29 cellular contexts compared by ENCODE assay signal in the genomic region with DNA sequence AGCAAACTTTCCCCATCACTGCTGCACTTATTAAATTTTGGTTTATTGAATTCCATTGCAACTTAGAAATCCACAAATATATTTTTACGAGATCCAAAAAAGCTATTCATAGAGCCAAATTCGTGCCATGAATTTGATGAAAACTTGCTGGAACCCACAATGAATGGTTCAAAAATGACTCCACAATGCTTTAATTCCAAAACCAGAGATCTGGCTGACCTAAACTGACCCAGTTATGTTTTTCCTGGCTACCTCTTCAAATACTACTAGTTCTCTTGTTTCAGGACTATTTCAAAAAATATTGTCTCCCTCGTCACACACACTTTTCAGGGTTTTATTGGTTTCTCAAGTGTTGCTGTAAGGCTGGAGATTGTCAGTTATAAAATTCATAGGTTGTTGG.
DNase-seq lines count a peak whose midpoint lies in the region; ATAC-seq and TF ChIP-seq lines count a peak whose summit lies in the region.
"Had no signal": no experiment of that assay in that cellular context is flagged by ENCODE, and none has a peak within 500 bp of the region (broad histone marks: within the 10 kb centered on the region; RNA-seq: fewer than 3 reads in every experiment).

No MANE protein-coding gene starts in this region.

- no peaks in the 10 kb centered on the region for H3K79me1 ChIP-seq in mesenchymal stem cell (replicated peaks; ENCODE audit: low read length, poor library complexity, severe bottlenecking)

- H4K91ac ChIP-seq in mesenchymal stem cell (ENCODE audit: low read length), result no peak overlapping the region

- ATAC-seq in GM18870 (IDR thresholded peaks at IDR 0.05; ENCODE audit: unreplicated experiment) (no peak), SK-N-SH treated with all-trans-retinoic acid at 6 μM for 48 hours (no peak)
- ATAC-seq: activated T-cell treated with anti-CD3 and anti-CD28 coated beads, Interleukin-2, amount 50 U/mL, for 72 hours; natural killer cell treated with Interleukin-12 subunit alpha and Interleukin-12 subunit beta and Interleukin-15 and Interleukin-18, amount 100 ng/mL, for 72 hours had no signal

- H3K9ac ChIP-seq in mesenchymal stem cell (ENCODE audit: low read length), result peak overlapping the region; percentile 4
- H3K9ac ChIP-seq: BLaER1 treated with 17β-estradiol and CSF1 and Interleukin-3, amounts not matched to agents 10 nM and 100 nM had no signal

- H3K18ac ChIP-seq in mesenchymal stem cell (ENCODE audit: low read depth in 1 of 2, low read length in 2 of 2), result no peak overlapping the region

- TF ChIP-seq CTCF in HFFc6 (IDR thresholded peaks at IDR 0.05), result no peak
- TF ChIP-seq CTCF in chondrocyte (IDR thresholded peaks at IDR 0.05), result no peak
- TF ChIP-seq CTCF in tibial artery (IDR thresholded peaks at IDR 0.05), result no peak

- H2AK5ac ChIP-seq in mesenchymal stem cell (ENCODE audit: low read length, severe bottlenecking), result no peak overlapping the region

- no peak overlapping the region for H3K4me2 ChIP-seq in mesenchymal stem cell (ENCODE audit: low read length, poor library complexity, severe bottlenecking)
- H3K4me2 ChIP-seq: BLaER1 treated with 17β-estradiol and CSF1 and Interleukin-3, amounts not matched to agents 10 nM and 100 nM had no signal

- H3K36me3 Mint-ChIP-seq in HFFc6 (ENCODE audit: low read depth) (no peaks in the 10 kb centered on the region; the same call in 1 of the 2 replicates), chondrocyte (ENCODE audit: low read depth) (no peaks in the 10 kb centered on the region)
- H3K36me3 Mint-ChIP-seq: activated naive CD4-positive, alpha-beta T cell treated with anti-CD3 and anti-CD28 coated beads, Interleukin-2, amount 10 ng/mL, durations not matched to agents 7 days and 5 days; immature natural killer cell; natural killer cell treated with Interleukin-12 subunit alpha and Interleukin-12 subunit beta and Interleukin-15 and Interleukin-18, amount 100 ng/mL, for 72 hours had no signal

- H3K14ac ChIP-seq in mesenchymal stem cell (ENCODE audit: low read length in 2 of 2), result no peak overlapping the region

- peaks cover 66% of the 10 kb centered on the region for H3K4me1 Mint-ChIP-seq in HFFc6 (ENCODE audit: low read depth)
- peaks cover 25% of the 10 kb centered on the region for H3K4me1 Mint-ChIP-seq in chondrocyte (ENCODE audit: low read depth)
- H3K4me1 Mint-ChIP-seq: activated CD4-positive, alpha-beta T cell treated with anti-CD3 and anti-CD28 coated beads, Interleukin-2, amount 10 ng/mL, durations not matched to agents 24 days and 14 days; activated naive CD4-positive, alpha-beta T cell treated with anti-CD3 and anti-CD28 coated beads, Interleukin-2, amount 10 ng/mL, durations not matched to agents 7 days and 5 days; immature natural killer cell had no signal

- H3K36me3 ChIP-seq in mesenchymal stem cell (ENCODE audit: control insufficient read depth in 1 of 2, insufficient read depth in 2 of 2, low read depth in 1 of 2, low read length in 2 of 2) (no peaks in the 10 kb centered on the region), tibial artery (no peaks in the 10 kb centered on the region)
- H3K36me3 ChIP-seq: BLaER1 treated with 17β-estradiol and CSF1 and Interleukin-3, amounts not matched to agents 10 nM and 100 nM; left ventricle myocardium inferior; ovary; right atrium auricular region; transverse colon had no signal

- H4K8ac ChIP-seq in mesenchymal stem cell (ENCODE audit: low read length), result no peak overlapping the region

- H3K27ac ChIP-seq in mesenchymal stem cell (ENCODE audit: low read length, poor library complexity, severe bottlenecking), result no peak overlapping the region
- no peak overlapping the region for H3K27ac ChIP-seq in tibial artery
- H3K27ac ChIP-seq: BLaER1 treated with 17β-estradiol and CSF1 and Interleukin-3, amounts not matched to agents 10 nM and 100 nM; left ventricle myocardium inferior; ovary; right atrium auricular region; transverse colon; VCaP had no signal

- no peaks in the 10 kb centered on the region for H3K27me3 ChIP-seq in mesenchymal stem cell (ENCODE audit: control insufficient read depth in 1 of 2, insufficient read depth in 1 of 2, low read length in 2 of 2)
- no peaks in the 10 kb centered on the region for H3K27me3 ChIP-seq in tibial artery
- H3K27me3 ChIP-seq: BLaER1 treated with 17β-estradiol and CSF1 and Interleukin-3, amounts not matched to agents 10 nM and 100 nM; ovary; right atrium auricular region; transverse colon had no signal

- 92% methylated on average over 2 of the region's 3 CpGs for WGBS in mesenchymal stem cell

- H3K27ac Mint-ChIP-seq in HFFc6 (peak overlapping the region; percentile 70), chondrocyte (ENCODE audit: unreplicated experiment) (peak overlapping the region; percentile 17)
- H3K27ac Mint-ChIP-seq: activated CD4-positive, alpha-beta T cell treated with anti-CD3 and anti-CD28 coated beads, Interleukin-2, amount 10 ng/mL, durations not matched to agents 24 days and 14 days; activated naive CD4-positive, alpha-beta T cell treated with anti-CD3 and anti-CD28 coated beads, Interleukin-2, amount 10 ng/mL, durations not matched to agents 7 days and 5 days; activated T-cell treated with anti-CD3 and anti-CD28 coated beads, Interleukin-2, amount 50 U/mL, for 72 hours; immature natural killer cell; natural killer cell treated with Interleukin-12 subunit alpha and Interleukin-12 subunit beta and Interleukin-15 and Interleukin-18, amount 100 ng/mL, for 72 hours; stimulated activated naive CD8-positive, alpha-beta T cell treated with anti-CD3 and anti-CD28 coated beads, Interleukin-15, Interleukin-2, amounts not matched to agents 100 ng/mL and 50 ng/mL, for 24 hours had no signal

- H2AFZ ChIP-seq in mesenchymal stem cell (ENCODE audit: low read depth, low read length), result no peak overlapping the region

- H2BK5ac ChIP-seq in mesenchymal stem cell (ENCODE audit: low read depth, low read length, poor library complexity, severe bottlenecking), result no peak overlapping the region

- DNase-seq in AG08395 (ENCODE audit: low spot score) (peak; percentile 55), HFFc6 (peak; percentile 77), chondrocyte (ENCODE audit: low spot score) (no peak), mesenchymal stem cell (no peak), tibial artery (no peak), NCI-H510A (lab: John Stamatoyannopoulos, UW) (no peak)
- DNase-seq: 8988T; activated CD4-positive, alpha-beta T cell treated with anti-CD3 and anti-CD28 coated beads, Interleukin-2, amount 10 ng/mL, durations not matched to agents 24 days and 14 days; activated naive CD4-positive, alpha-beta T cell treated with anti-CD3 and anti-CD28 coated beads, Interleukin-2, amount 10 ng/mL, durations not matched to agents 7 days and 5 days; activated T-cell treated with anti-CD3 and anti-CD28 coated beads, Interleukin-2, amount 50 U/mL, for 72 hours; caudate nucleus; DND-41; HCEC 1CT; hippocampal formation; immature natural killer cell; left ventricle myocardium inferior; midbrain; NCI-H1105; NCI-H2029 treated with DMSO at 0.1 percent for 48 hours; NCI-H345; ovary; transverse colon had no signal

- H3K4ac ChIP-seq in mesenchymal stem cell (ENCODE audit: low read depth in 1 of 2, low read length in 2 of 2), result no peak overlapping the region

- no peaks in the 10 kb centered on the region for H3K9me3 ChIP-seq in mesenchymal stem cell (ENCODE audit: control insufficient read depth, low read length)
- H3K9me3 ChIP-seq in tibial artery, result no peaks in the 10 kb centered on the region
- H3K9me3 ChIP-seq: BLaER1 treated with 17β-estradiol and CSF1 and Interleukin-3, amounts not matched to agents 10 nM and 100 nM; left ventricle myocardium inferior; ovary; right atrium auricular region; transverse colon had no signal

- no peaks in the 10 kb centered on the region for H3K4me1 ChIP-seq in mesenchymal stem cell (ENCODE audit: control insufficient read depth, insufficient read depth, low read depth, low read length)
- peaks cover 0 to 24% (median 7%) of the 10 kb centered on the region in 4 donors for H3K4me1 ChIP-seq in tibial artery
- H3K4me1 ChIP-seq: left ventricle myocardium inferior, right atrium auricular region, transverse colon had no signal

- intact Hi-C loops in tibial artery (cut with DNase I; ENCODE audit: low total_unique reads), result no loop called here

- no peak overlapping the region for H3K23ac ChIP-seq in mesenchymal stem cell (ENCODE audit: low read length in 2 of 2)

- no peak overlapping the region for H2BK15ac ChIP-seq in mesenchymal stem cell (ENCODE audit: low read depth, poor library complexity, severe bottlenecking)

- no peak overlapping the region for H2BK12ac ChIP-seq in mesenchymal stem cell (ENCODE audit: low read length in 2 of 2)

- H2BK120ac ChIP-seq in mesenchymal stem cell (ENCODE audit: low read depth, low read length), result no peak overlapping the region

- H3K9me3 Mint-ChIP-seq in HFFc6 (no peaks in the 10 kb centered on the region), chondrocyte (ENCODE audit: low read depth) (peaks cover under 1% of the 10 kb centered on the region)
- H3K9me3 Mint-ChIP-seq: activated CD4-positive, alpha-beta T cell treated with anti-CD3 and anti-CD28 coated beads, Interleukin-2, amount 10 ng/mL, durations not matched to agents 24 days and 14 days; stimulated activated naive CD8-positive, alpha-beta T cell treated with anti-CD3 and anti-CD28 coated beads, Interleukin-15, Interleukin-2, amounts not matched to agents 100 ng/mL and 50 ng/mL, for 24 hours had no signal

- H3K27me3 Mint-ChIP-seq in HFFc6 (ENCODE audit: insufficient read depth), result no peaks in the 10 kb centered on the region
- H3K27me3 Mint-ChIP-seq in chondrocyte (ENCODE audit: low read depth), result no peaks in the 10 kb centered on the region
- H3K27me3 Mint-ChIP-seq: activated CD4-positive, alpha-beta T cell treated with anti-CD3 and anti-CD28 coated beads, Interleukin-2, amount 10 ng/mL, durations not matched to agents 24 days and 14 days; activated naive CD4-positive, alpha-beta T cell treated with anti-CD3 and anti-CD28 coated beads, Interleukin-2, amount 10 ng/mL, durations not matched to agents 7 days and 5 days; natural killer cell treated with Interleukin-12 subunit alpha and Interleukin-12 subunit beta and Interleukin-15 and Interleukin-18, amount 100 ng/mL, for 72 hours; stimulated activated naive CD8-positive, alpha-beta T cell treated with anti-CD3 and anti-CD28 coated beads, Interleukin-15, Interleukin-2, amounts not matched to agents 100 ng/mL and 50 ng/mL, for 24 hours had no signal

- H3K4me3 ChIP-seq in mesenchymal stem cell (ENCODE audit: insufficient read depth in 1 of 2, low read depth in 1 of 2, low read length in 2 of 2), result no peak overlapping the region
- H3K4me3 ChIP-seq in tibial artery, result no peak overlapping the region
- H3K4me3 ChIP-seq: BLaER1 treated with 17β-estradiol and CSF1 and Interleukin-3, amounts not matched to agents 10 nM and 100 nM; left ventricle myocardium inferior; ovary; right atrium auricular region; transverse colon had no signal

- H3K4me3 Mint-ChIP-seq in HFFc6 (peak overlapping the region; percentile 12; the same call in 1 of the 2 replicates), chondrocyte (ENCODE audit: unreplicated experiment) (no peak overlapping the region)
- H3K4me3 Mint-ChIP-seq: activated CD4-positive, alpha-beta T cell treated with anti-CD3 and anti-CD28 coated beads, Interleukin-2, amount 10 ng/mL, durations not matched to agents 24 days and 14 days; activated naive CD4-positive, alpha-beta T cell treated with anti-CD3 and anti-CD28 coated beads, Interleukin-2, amount 10 ng/mL, durations not matched to agents 7 days and 5 days; activated T-cell treated with anti-CD3 and anti-CD28 coated beads, Interleukin-2, amount 50 U/mL, for 72 hours; immature natural killer cell; natural killer cell treated with Interleukin-12 subunit alpha and Interleukin-12 subunit beta and Interleukin-15 and Interleukin-18, amount 100 ng/mL, for 72 hours; stimulated activated naive CD8-positive, alpha-beta T cell treated with anti-CD3 and anti-CD28 coated beads, Interleukin-15, Interleukin-2, amounts not matched to agents 100 ng/mL and 50 ng/mL, for 24 hours had no signal

Comparison
In these comparisons a context has a peak if more than half of its experiments do, and no peak if none do; other contexts are left out.
1. DNase-seq: peak in AG08395 (single experiment) and HFFc6 (single experiment); none in chondrocyte (single experiment), mesenchymal stem cell (single experiment), tibial artery (0 of 2) and NCI-H510A (single experiment).